In the genomic region with DNA sequence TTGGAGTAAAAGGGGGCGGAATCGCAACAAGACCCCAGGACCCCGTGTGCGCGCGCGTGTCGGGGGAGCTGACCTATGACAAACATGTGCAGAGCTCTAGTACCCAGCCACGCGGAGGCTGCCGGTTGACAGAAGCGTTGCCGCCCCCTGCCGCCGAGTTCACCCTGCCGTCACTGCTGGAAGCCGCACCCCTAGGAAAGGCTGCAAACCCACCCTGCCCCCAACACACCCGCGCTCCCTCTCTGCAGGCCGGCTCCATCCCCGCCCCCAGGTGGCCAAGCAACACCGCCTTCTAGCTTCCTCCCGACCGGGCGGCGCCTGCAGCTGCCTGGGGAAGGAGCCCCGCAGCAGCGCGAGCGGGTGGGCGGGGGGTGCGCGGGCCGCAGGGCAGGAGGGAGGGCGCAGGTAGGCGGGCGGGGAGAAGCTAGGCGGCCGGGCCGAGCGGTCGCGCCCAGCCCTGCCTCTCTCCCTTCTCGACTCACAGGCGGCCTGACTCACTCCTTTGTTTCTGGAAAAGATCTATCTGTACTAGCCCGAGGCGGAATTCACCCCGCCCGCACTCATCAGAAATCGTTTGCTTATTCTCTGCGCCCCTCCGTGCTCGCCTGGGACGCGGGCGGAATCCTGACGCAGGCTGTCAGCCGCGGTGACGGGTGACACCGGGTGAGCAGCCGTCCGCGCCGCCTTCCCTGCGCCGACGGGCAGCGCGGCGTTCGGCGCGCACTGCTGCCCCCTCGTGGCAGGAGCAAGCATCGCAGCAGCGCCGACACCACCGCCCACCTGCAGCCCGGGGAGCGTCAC, we compare ENCODE assay signal across 8 cellular contexts.
DNase-seq lines count a peak whose midpoint lies in the region; ATAC-seq and TF ChIP-seq lines count a peak whose summit lies in the region.

No MANE protein-coding gene starts in this region.

- CTCF ChIA-PET in T-cell (lab: Charles Lee): interaction anchor here (0.6 to 2.2 kb wide), 31 partner anchors 8 to 1729 kb away, joined by 3 to 14 read pairs (median 4); no protein-coding TSS in a partner anchor

- H3K27me3 Mint-ChIP-seq in T-cell: peaks cover 0 to 2% of the 10 kb centered on the region in 2 donors

- no peaks in the 10 kb centered on the region for H3K9me3 Mint-ChIP-seq in T-cell

- intact Hi-C loops in prostate gland (cut with DNase I): loop anchor here (2.0 to 5.0 kb wide), 2 partner anchors 92 to 565 kb away; no protein-coding TSS in a partner anchor

- H3K36me3 Mint-ChIP-seq in T-cell: no peaks in the 10 kb centered on the region

- DNase-seq in GM13977 (ENCODE audit: low spot score) (peak; percentile 93), NCI-H146 treated with DMSO at 0.1 percent for 48 hours (lab: John Stamatoyannopoulos, UW; ENCODE audit: unreplicated experiment) (peak; percentile 95), T-cell (peak; percentile 78 to 94 (median 91)), amniotic stem cell (lab: John Stamatoyannopoulos, UW) (peak; percentile 81), right atrium auricular region (ENCODE audit: low spot score) (peak; percentile 88), prostate gland (ENCODE audit: low spot score) (peak; percentile 83)

- H3K4me3 ChIP-seq in right atrium auricular region: peak overlapping the region; percentile 71 to 79
- peak overlapping the region; percentile 62 to 70 for H3K4me3 ChIP-seq in prostate gland
- H3K4me3 ChIP-seq in urinary bladder (ENCODE audit: low read depth, low read length): peak overlapping the region; percentile 53

- TF ChIP-seq POLR2A in prostate gland (IDR thresholded peaks at IDR 0.05): peak; percentile 41

- peak overlapping the region; percentile 87 to 94 (median 93) for H3K4me3 Mint-ChIP-seq in T-cell

- no peaks in the 10 kb centered on the region for H3K27me3 ChIP-seq in right atrium auricular region
- no peaks in the 10 kb centered on the region for H3K27me3 ChIP-seq in prostate gland (replicated peaks; ENCODE audit: insufficient read depth)

- ATAC-seq in HG02938 (IDR thresholded peaks at IDR 0.05; ENCODE audit: unreplicated experiment): peak; percentile 92
- peak; percentile 86 to 91 (median 88) for ATAC-seq in T-cell (replicated peaks in 1 of 4)

- H3K27ac ChIP-seq in right atrium auricular region (peak overlapping the region; percentile 96 to 97), prostate gland (peak overlapping the region; percentile 87 to 91), urinary bladder (ENCODE audit: low read depth) (peak overlapping the region; percentile 83)

- H3K4me1 ChIP-seq in right atrium auricular region (peaks cover 0 to 10% of the 10 kb centered on the region in 2 donors), prostate gland (replicated peaks) (no peaks in the 10 kb centered on the region), urinary bladder (ENCODE audit: insufficient read depth) (no peaks in the 10 kb centered on the region)

- WGBS in prostate gland: under 1% methylated on average over 75 of the region's 81 CpGs
- WGBS in urinary bladder: under 1% methylated on average over 81 of the region's 81 CpGs

- H3K36me3 ChIP-seq in right atrium auricular region (no peaks in the 10 kb centered on the region), prostate gland (no peaks in the 10 kb centered on the region), urinary bladder (ENCODE audit: insufficient read depth) (no peaks in the 10 kb centered on the region)

- peaks cover 11 to 16% (median 16%) of the 10 kb centered on the region in 3 donors for H3K4me1 Mint-ChIP-seq in T-cell

- POLR2A ChIA-PET in T-cell (lab: Charles Lee): interaction anchor here in 1 of 2 donors (0.6 to 1.7 kb wide), 6 partner anchors 8 to 753 kb away, joined by 3 to 11 read pairs (median 4); a partner anchor contains a TSS

- peak overlapping the region; percentile 96 to 98 for H3K27ac Mint-ChIP-seq in T-cell

- H3K9me3 ChIP-seq in right atrium auricular region: no peaks in the 10 kb centered on the region
- no peaks in the 10 kb centered on the region for H3K9me3 ChIP-seq in prostate gland

- TF ChIP-seq CTCF in GM13977 (IDR thresholded peaks at IDR 0.05; ENCODE audit: extremely low read depth, insufficient read depth, missing control alignments) (peak; percentile 100), right atrium auricular region (IDR thresholded peaks at IDR 0.05) (peak; percentile 93 to 97), prostate gland (IDR thresholded peaks at IDR 0.05) (peak; percentile 94 to 98 (median 95))

- in situ Hi-C loops in GM13977 (cut with MboI; ENCODE audit: low pct_unique_long_range_greater_than_20kb, low sequenced_read_pairs, unreplicated experiment): loop anchor here (25.0 kb wide), 1 partner anchor 947 kb away; no protein-coding TSS in a partner anchor

Comparison
In these comparisons a context has a peak if more than half of its experiments do, and no peak if none do; other contexts are left out.
1. Peak in every context shown above with its lines: DNase-seq, ATAC-seq, H3K4me3 ChIP-seq and H3K27ac ChIP-seq.